1 cellular context compared by ENCODE assay signal in the genomic region with DNA sequence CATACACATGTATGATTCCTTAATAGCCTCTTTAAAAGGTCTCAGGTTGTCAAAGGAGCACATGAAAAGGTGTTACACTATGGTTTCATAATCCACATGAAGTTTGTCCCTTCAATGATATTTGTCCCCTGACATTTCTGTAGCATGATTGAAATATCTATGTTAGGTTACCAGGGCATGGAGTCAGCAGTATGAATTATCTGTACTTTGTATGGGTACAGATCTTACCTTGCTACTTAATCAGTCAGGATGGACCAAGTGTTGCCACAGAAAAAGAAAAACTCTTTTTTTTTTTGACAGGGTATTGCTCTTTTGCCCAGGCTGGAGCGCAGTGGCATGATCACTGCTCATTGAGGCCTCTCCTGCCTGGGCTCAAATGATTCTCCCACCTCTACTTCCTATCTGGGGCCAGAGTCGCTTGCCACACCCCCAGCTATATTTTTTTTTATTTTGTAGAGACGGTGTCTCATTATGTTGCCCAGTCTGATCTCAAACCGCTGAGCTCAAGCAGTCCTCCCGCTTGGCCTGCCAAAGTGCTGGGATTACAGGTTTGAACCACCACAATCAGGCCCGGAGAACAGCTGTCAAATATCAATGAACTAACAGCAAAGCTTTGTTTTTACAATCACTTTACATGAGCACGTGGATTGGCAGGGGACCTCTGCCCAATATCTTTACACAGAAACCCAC.
TF ChIP-seq lines count a peak whose summit lies in the region.

No MANE protein-coding gene starts in this region.

TF ChIP-seq in GM23338, 12 proteins besides CTCF, POLR2A, EP300 and RAD21:
- TF ChIP-seq NANOG (IDR thresholded peaks at IDR 0.05; ENCODE audit: borderline replicate concordance) (no peak), POLR2AphosphoS5 (IDR thresholded peaks at IDR 0.05; ENCODE audit: low read depth) (no peak)
